In genomic region chr1:84412316-84412942, GRCh38 we compare ENCODE assay signal across 21 cellular contexts. TPM values are rescaled to one million over a fixed set of nuclear protein-coding genes. Genes with fewer than 3 reads are reported as not detected.
A peak's percentile ranks its signal among the peaks of the same experiment; 100 is the strongest.
DNase-seq lines count a peak whose midpoint lies in the region; ATAC-seq and TF ChIP-seq lines count a peak whose summit lies in the region.
"Had no signal": no experiment of that assay in that cellular context is flagged by ENCODE, and none has a peak within 500 bp of the region (broad histone marks: within the 10 kb centered on the region; RNA-seq: fewer than 3 reads in every experiment).

No MANE protein-coding gene starts in this region.

- TF ChIP-seq CTCF in AG10803 (conservative IDR thresholded peaks at IDR 0.05; ENCODE audit: low read length) = no peak
- TF ChIP-seq CTCF in brain microvascular endothelial cell (IDR thresholded peaks at IDR 0.05; ENCODE audit: low read depth, low read length, missing control alignments) = no peak
- TF ChIP-seq CTCF in osteoblast (IDR thresholded peaks at IDR 0.05; ENCODE audit: extremely low read depth, low read depth, low read length) = no peak

- H3K27ac ChIP-seq in brain microvascular endothelial cell = peak overlapping the region; percentile 97
- H3K27ac ChIP-seq in osteoblast (ENCODE audit: low read depth, low read length) = peak overlapping the region; percentile 75
- H3K27ac ChIP-seq: PC-9 had no signal

- no peaks in the 10 kb centered on the region for H3K27me3 ChIP-seq in brain microvascular endothelial cell (replicated peaks)
- H3K27me3 ChIP-seq in osteoblast (ENCODE audit: insufficient read depth, low read length) = no peaks in the 10 kb centered on the region

- ATAC-seq in GM19463 (IDR thresholded peaks at IDR 0.05; ENCODE audit: unreplicated experiment) (no peak), left ventricle myocardium superior (no peak)

- H3K9me3 ChIP-seq in osteoblast (ENCODE audit: low read depth, low read length) = no peaks in the 10 kb centered on the region
- H3K9me3 ChIP-seq: Caco-2, HAP-1 had no signal

- in situ Hi-C loops in brain microvascular endothelial cell (cut with HindIII; ENCODE audit: low pct_ligation_motif_present, low sequenced_read_pairs) = no loop called here

- no peaks in the 10 kb centered on the region for H4K20me1 ChIP-seq in osteoblast (ENCODE audit: insufficient read depth, low read length)

- H3K4me3 ChIP-seq in AG10803 (ENCODE audit: low read length) = no peak overlapping the region
- peak overlapping the region; percentile 29 for H3K4me3 ChIP-seq in brain microvascular endothelial cell (ENCODE audit: low read depth, low read length)
- peak overlapping the region; percentile 50 for H3K4me3 ChIP-seq in osteoblast (ENCODE audit: insufficient read depth, low read length)
- H3K4me3 ChIP-seq: HAP-1, lung, PC-9 had no signal

- H3K36me3 ChIP-seq in brain microvascular endothelial cell (replicated peaks) (no peaks in the 10 kb centered on the region), osteoblast (ENCODE audit: insufficient read depth, low read length) (no peaks in the 10 kb centered on the region)
- H3K36me3 ChIP-seq: HAP-1 had no signal

- peaks cover 20% of the 10 kb centered on the region for H3K4me1 ChIP-seq in osteoblast (ENCODE audit: insufficient read depth, low read length)
- H3K4me1 ChIP-seq: Caco-2, HAP-1 had no signal

- DNase-seq in AG10803 (ENCODE audit: low read depth) (peak; percentile 11), NCI-H187 (lab: John Stamatoyannopoulos, UW) (peak; percentile 29 to 44), brain microvascular endothelial cell (peak; percentile 92), osteoblast (ENCODE audit: insufficient read length, low spot score, missing footprints) (peak; percentile 41), AG08395 (ENCODE audit: low spot score) (no peak), left ventricle myocardium superior (no peak)
- no peak for DNase-seq in activated effector memory CD4-positive, alpha-beta T cell treated with anti-CD3 and anti-CD28 coated beads, Interleukin-2, amount 50 U/mL, for 16 hours
- DNase-seq: activated CD4-positive, alpha-beta T cell treated with anti-CD3 and anti-CD28 coated beads, Interleukin-2, amount 50 U/mL, for 4 hours; activated naive CD8-positive, alpha-beta T cell treated with anti-CD3 and anti-CD28 coated beads for 36 hours; activated T-cell treated with anti-CD3 and anti-CD28 coated beads, Interleukin-2, amount 50 U/mL, for 24 hours; Caco-2; cerebellar nuclear complex; glutamatergic neuron; MM.1S; NCI-H1930; NCI-H524 treated with DMSO at 0.1 percent for 48 hours; nephron progenitor cell had no signal

- H3K79me2 ChIP-seq in osteoblast (ENCODE audit: insufficient read depth, low read length) = no peaks in the 10 kb centered on the region

- peak overlapping the region; percentile 66 for H3K4me2 ChIP-seq in osteoblast (ENCODE audit: insufficient read depth, low read length)
- H3K4me2 ChIP-seq: PC-9 had no signal

- peak overlapping the region; percentile 52 for H2AFZ ChIP-seq in osteoblast (ENCODE audit: low read length)
- H2AFZ ChIP-seq: PC-9 had no signal

- intact Hi-C loops in left ventricle myocardium superior (cut with micrococcal nuclease) = no loop called here

RNA-seq across cellular contexts. Expression of gene DNASE2B, which starts 14.1 kb away (rescaled TPM):
- total RNA-seq in osteoblast (not detected in 2 replicates), left ventricle myocardium superior (not detected)
- total RNA-seq: activated naive CD8-positive, alpha-beta T cell treated with anti-CD3 and anti-CD28 coated beads for 36 hours; Caco-2; PC-9 had no signal

Comparison
In these comparisons a context has a peak if more than half of its experiments do, and no peak if none do; other contexts are left out.
1. DNase-seq: peak in AG10803 (single experiment), NCI-H187 (2 of 2), brain microvascular endothelial cell (single experiment) and osteoblast (single experiment); none in AG08395 (single experiment), activated effector memory CD4-positive, alpha-beta T cell treated with anti-CD3 and anti-CD28 coated beads, Interleukin-2, amount 50 U/mL, for 16 hours (single experiment) and left ventricle myocardium superior (single experiment).